1 cellular context compared by ENCODE assay signal in the genomic region with DNA sequence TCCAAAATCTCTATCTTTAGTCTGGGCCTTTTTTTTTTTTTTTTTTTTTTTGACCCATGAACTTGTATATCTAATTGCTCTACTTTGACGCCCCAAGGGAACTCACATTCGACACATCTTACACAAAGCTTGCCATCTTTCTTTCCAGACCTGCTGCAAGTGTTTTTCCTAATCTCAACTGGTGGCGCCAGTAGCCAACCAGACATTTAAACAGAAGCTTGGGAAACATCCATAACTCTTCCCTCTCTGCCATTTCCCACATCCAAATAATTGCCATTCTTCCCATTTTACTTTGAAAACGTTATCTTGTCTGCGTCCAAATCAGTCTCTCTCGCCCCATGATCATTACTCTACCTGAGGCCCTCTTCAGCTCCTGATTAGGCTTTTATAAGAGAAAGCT.
TF ChIP-seq lines count a peak whose summit lies in the region.

No MANE protein-coding gene starts in this region.

TF ChIP-seq in HEK293, 187 proteins besides CTCF, POLR2A, EP300 and RAD21 (continued from another document):
- TF ChIP-seq ZNF692 (tag by site-specific recombination; IDR thresholded peaks at IDR 0.05) (no peak), IKZF3 (tag by site-specific recombination; IDR thresholded peaks at IDR 0.05) (no peak), OSR2 (tag by site-specific recombination; IDR thresholded peaks at IDR 0.05) (0 out of 2 replicates have a peak, but pooled peaks have one; percentile 13), ZNF19 (tag by site-specific recombination; IDR thresholded peaks at IDR 0.05; ENCODE audit: low read depth) (no peak)
